Comparison of ENCODE assay signal across 8 cellular contexts in genomic region chr6:3990692-3991491, GRCh38.
DNase-seq lines count a peak whose midpoint lies in the region; ATAC-seq and TF ChIP-seq lines count a peak whose summit lies in the region.

No MANE protein-coding gene starts in this region.

- ATAC-seq in sciatic nerve (peak; percentile 96), HG02840 (IDR thresholded peaks at IDR 0.05; ENCODE audit: low FRiP score, unreplicated experiment) (no peak)

- H3K27me3 ChIP-seq in H7 (ENCODE audit: control insufficient read depth, insufficient read depth, low read length), result no peaks in the 10 kb centered on the region

- CTCF ChIA-PET in Calu3 (lab: Charles Lee), result interaction anchor here (0.6 to 2.2 kb wide), 8 partner anchors 17 to 712 kb away, joined by 3 to 13 read pairs (median 4); partner anchors contain the start of gene FAM50B

- intact Hi-C loops in Calu3 (cut with micrococcal nuclease; ENCODE audit: unreplicated experiment), result loop anchor here (2.0 kb wide), 2 partner anchors 58 to 248 kb away; no protein-coding TSS in a partner anchor
- intact Hi-C loops in sciatic nerve (cut with DNase I), result no loop called here

- DNase-seq in Calu3 (peak; percentile 85), H7 (peak; percentile 57), NCI-H146 treated with DMSO at 0.1 percent for 48 hours (lab: John Stamatoyannopoulos, UW; ENCODE audit: unreplicated experiment) (peak; percentile 20), T-helper 9 cell (peak; percentile 57), astrocyte of the hippocampus (ENCODE audit: low read depth, low spot score) (peak; percentile 95), hippocampal formation (lab: John Stamatoyannopoulos, UW) (peak; percentile 72), sciatic nerve (ENCODE audit: low spot score) (peak; percentile 90)

- no peak overlapping the region for H3K4me3 ChIP-seq in H7 (ENCODE audit: insufficient read depth, low read depth, low read length)

- no peaks in the 10 kb centered on the region; the same call in 1 of the 2 replicates for H3K36me3 ChIP-seq in H7 (replicated peaks; ENCODE audit: control insufficient read depth, insufficient read depth, low read length)

- peak; percentile 74 for TF ChIP-seq CTCF in Calu3 (IDR thresholded peaks at IDR 0.05; ENCODE audit: unreplicated experiment)

- BruUV-seq in Calu3 (replicated peaks; lab: Mats Ljungman, UMichigan), result no TSS peak

- peak overlapping the region; percentile 54 for H3K27ac Mint-ChIP-seq in Calu3 (ENCODE audit: unreplicated experiment)

- H3K27me3 Mint-ChIP-seq in Calu3 (ENCODE audit: unreplicated experiment), result no peaks in the 10 kb centered on the region

- H3K4me1 Mint-ChIP-seq in Calu3 (ENCODE audit: low read depth, unreplicated experiment), result peaks cover 59% of the 10 kb centered on the region

- H3K36me3 Mint-ChIP-seq in Calu3 (ENCODE audit: insufficient read depth, unreplicated experiment), result peaks cover 7% of the 10 kb centered on the region

- H3K4me3 Mint-ChIP-seq in Calu3 (ENCODE audit: low read depth, unreplicated experiment), result peak overlapping the region; percentile 60

- H3K9me3 Mint-ChIP-seq in Calu3 (ENCODE audit: low read depth, unreplicated experiment), result no peaks in the 10 kb centered on the region

Comparison
In these comparisons a context has a peak if more than half of its experiments do, and no peak if none do; other contexts are left out.
1. DNase-seq: peak in every context shown above with its lines; median percentile 95 in astrocyte of the hippocampus; 90 in sciatic nerve; 85 in Calu3; 72 in hippocampal formation; 57 in H7; 57 in T-helper 9 cell; 20 in NCI-H146 treated with DMSO at 0.1 percent for 48 hours.